Comparison of ENCODE assay signal across 12 cellular contexts in genomic region chr3:185646382-185647133, GRCh38.
DNase-seq lines count a peak whose midpoint lies in the region; ATAC-seq, FAIRE-seq and TF ChIP-seq lines count a peak whose summit lies in the region.
"Had no signal": no experiment of that assay in that cellular context is flagged by ENCODE, and none has a peak within 500 bp of the region (broad histone marks: within the 10 kb centered on the region; RNA-seq: fewer than 3 reads in every experiment).

No MANE protein-coding gene starts in this region.

- no peak for FAIRE-seq in K562 (lab: Jason Lieb, UNC)

- no peaks in the 10 kb centered on the region for H3K9me1 ChIP-seq in K562 (ENCODE audit: control insufficient read depth, insufficient read depth, low read length)

- in situ Hi-C loops in K562 (cut with MboI) = no loop called here

- H3K4me3 ChIP-seq in K562 (no peak overlapping the region), osteoblast (ENCODE audit: insufficient read depth, low read length) (no peak overlapping the region), left ventricle myocardium inferior (no peak overlapping the region)
- H3K4me3 ChIP-seq: uterus had no signal

- H3K27ac ChIP-seq in K562 (ENCODE audit: extremely low read depth, low read depth, low read length) = no peak overlapping the region
- H3K27ac ChIP-seq in osteoblast (ENCODE audit: low read depth, low read length) = no peak overlapping the region
- no peak overlapping the region for H3K27ac ChIP-seq in left ventricle myocardium inferior (replicated peaks)
- H3K27ac ChIP-seq: uterus had no signal

- no peaks in the 10 kb centered on the region for H4K20me1 ChIP-seq in K562 (replicated peaks; ENCODE audit: control insufficient read depth, insufficient read depth, low read length)
- no peaks in the 10 kb centered on the region for H4K20me1 ChIP-seq in osteoblast (ENCODE audit: insufficient read depth, low read length)

- TF ChIP-seq POLR2A in K562 (conservative IDR thresholded peaks at IDR 0.05) = no peak

- peaks cover 8 to 9% of the 10 kb centered on the region in 2 experiments; a peak in 4 of 5 replicates for H3K4me1 ChIP-seq in K562 (replicated peaks in 1 of 2; ENCODE audit: control insufficient read depth in 2 of 2, insufficient read depth in 2 of 2, low read length in 2 of 2)
- peaks cover 5% of the 10 kb centered on the region for H3K4me1 ChIP-seq in osteoblast (ENCODE audit: insufficient read depth, low read length)
- no peaks in the 10 kb centered on the region for H3K4me1 ChIP-seq in left ventricle myocardium inferior
- H3K4me1 ChIP-seq: uterus had no signal

- H3K27me3 ChIP-seq in K562 (ENCODE audit: control insufficient read depth in 2 of 2, insufficient read depth in 2 of 2, low read length in 2 of 2) = no peaks in the 10 kb centered on the region
- no peaks in the 10 kb centered on the region for H3K27me3 ChIP-seq in osteoblast (ENCODE audit: insufficient read depth, low read length)
- no peaks in the 10 kb centered on the region for H3K27me3 ChIP-seq in left ventricle myocardium inferior (ENCODE audit: low read depth)
- H3K27me3 ChIP-seq: uterus had no signal

- H3K79me2 ChIP-seq in K562 (ENCODE audit: control insufficient read depth, insufficient read depth, low read length) (no peaks in the 10 kb centered on the region), osteoblast (ENCODE audit: insufficient read depth, low read length) (no peaks in the 10 kb centered on the region)

- no peak overlapping the region; a peak in 2 of 4 replicates for H3K9ac ChIP-seq in K562 (ENCODE audit: insufficient read depth in 1 of 2, low read depth in 2 of 2, low read length in 2 of 2)

- POLR2A ChIA-PET in K562 (lab: Yijun Ruan, JAX) = interaction anchor here (0.9 kb wide), 1 partner anchor 10 kb away, joined by 4 read pairs; no protein-coding TSS in a partner anchor

- 89% methylated on average over 14 of the region's 14 CpGs for WGBS in K562 (ENCODE audit: insufficient coverage, low coverage, missing lambda C conversion rate)

- DNase-seq in NOMO-1 (lab: John Stamatoyannopoulos, UW; ENCODE audit: unreplicated experiment in 2 of 2) (peak; percentile 42 to 55), NOMO-1 treated with dmso at 0.1 percent for 144 hours (lab: John Stamatoyannopoulos, UW; ENCODE audit: unreplicated experiment) (no peak), K562 (ENCODE audit: extremely low read depth in 1 of 4, low spot score in 3 of 4) (no peak), osteoblast (ENCODE audit: insufficient read length, low spot score, missing footprints) (peak; percentile 36), left ventricle myocardium inferior (no peak)
- DNase-seq in NK-92 treated with Interleukin-12 subunit alpha and Interleukin-12 subunit beta, amount 100 ng/mL, for 24 hours (lab: John Stamatoyannopoulos, UW) = no peak
- DNase-seq: foreskin fibroblast, NCI-H1930, T1000, uterus had no signal

- BruUV-seq in K562 (replicated peaks; lab: Mats Ljungman, UMichigan) = no TSS peak

- no peak overlapping the region for H2AFZ ChIP-seq in K562 (ENCODE audit: low read depth, low read length)
- H2AFZ ChIP-seq in osteoblast (ENCODE audit: low read length) = no peak overlapping the region

- H3K9me3 ChIP-seq in K562 (replicated peaks; ENCODE audit: control insufficient read depth, insufficient read depth, low read depth, low read length) (no peaks in the 10 kb centered on the region), osteoblast (ENCODE audit: low read depth, low read length) (no peaks in the 10 kb centered on the region), left ventricle myocardium inferior (replicated peaks) (no peaks in the 10 kb centered on the region)
- H3K9me3 ChIP-seq: uterus had no signal

- peak; percentile 48 for ATAC-seq in HG03280 (IDR thresholded peaks at IDR 0.05; ENCODE audit: unreplicated experiment)
- ATAC-seq in K562 = no peak
- no peak for ATAC-seq in GM21367 (IDR thresholded peaks at IDR 0.05; ENCODE audit: unreplicated experiment)

- TF ChIP-seq CTCF in K562 (IDR thresholded peaks at IDR 0.05 in 2 of 3, conservative IDR thresholded peaks at IDR 0.05 in 1 of 3; ENCODE audit: insufficient read depth in 2 of 3, low read depth in 1 of 3, low read length in 3 of 3) (no peak), osteoblast (IDR thresholded peaks at IDR 0.05; ENCODE audit: extremely low read depth, low read depth, low read length) (no peak), left ventricle myocardium inferior (IDR thresholded peaks at IDR 0.05; ENCODE audit: borderline replicate concordance) (no peak)

- intact Hi-C loops in K562 (cut with micrococcal nuclease) = no loop called here
- intact Hi-C loops in left ventricle myocardium inferior (cut with micrococcal nuclease) = no loop called here

- no peak overlapping the region for H3K4me2 ChIP-seq in K562 (ENCODE audit: insufficient read depth, low read length)
- H3K4me2 ChIP-seq in osteoblast (ENCODE audit: insufficient read depth, low read length) = no peak overlapping the region

- H3K36me3 ChIP-seq in K562 (ENCODE audit: control insufficient read depth, insufficient read depth, low read length) (peaks cover 53% of the 10 kb centered on the region; the same call in 2 of the 3 replicates), osteoblast (ENCODE audit: insufficient read depth, low read length) (peaks cover 46% of the 10 kb centered on the region), left ventricle myocardium inferior (peaks cover 5% of the 10 kb centered on the region)
- H3K36me3 ChIP-seq: uterus had no signal

- TF ChIP-seq EP300 in K562 (IDR thresholded peaks at IDR 0.05; ENCODE audit: low read length) = no peak

- CTCF ChIA-PET in K562 (lab: Yijun Ruan, JAX; ENCODE audit: low intra/inter-chr PET ratio) = no interaction called here

- TF ChIP-seq RAD21 in K562 (CRISPR knock-in tag; conservative IDR thresholded peaks at IDR 0.05 in 1 of 2, IDR thresholded peaks at IDR 0.05 in 1 of 2) = no peak

TF ChIP-seq in K562, 482 proteins besides CTCF, POLR2A, EP300 and RAD21:
- TF ChIP-seq SPI1 (IDR thresholded peaks at IDR 0.05; ENCODE audit: borderline replicate concordance, low read depth, low read length) = peak; percentile 67
- TF ChIP-seq USF1 (CRISPR knock-in tag; IDR thresholded peaks at IDR 0.05) = peak; percentile 53
- TF ChIP-seq, protein P1, sequence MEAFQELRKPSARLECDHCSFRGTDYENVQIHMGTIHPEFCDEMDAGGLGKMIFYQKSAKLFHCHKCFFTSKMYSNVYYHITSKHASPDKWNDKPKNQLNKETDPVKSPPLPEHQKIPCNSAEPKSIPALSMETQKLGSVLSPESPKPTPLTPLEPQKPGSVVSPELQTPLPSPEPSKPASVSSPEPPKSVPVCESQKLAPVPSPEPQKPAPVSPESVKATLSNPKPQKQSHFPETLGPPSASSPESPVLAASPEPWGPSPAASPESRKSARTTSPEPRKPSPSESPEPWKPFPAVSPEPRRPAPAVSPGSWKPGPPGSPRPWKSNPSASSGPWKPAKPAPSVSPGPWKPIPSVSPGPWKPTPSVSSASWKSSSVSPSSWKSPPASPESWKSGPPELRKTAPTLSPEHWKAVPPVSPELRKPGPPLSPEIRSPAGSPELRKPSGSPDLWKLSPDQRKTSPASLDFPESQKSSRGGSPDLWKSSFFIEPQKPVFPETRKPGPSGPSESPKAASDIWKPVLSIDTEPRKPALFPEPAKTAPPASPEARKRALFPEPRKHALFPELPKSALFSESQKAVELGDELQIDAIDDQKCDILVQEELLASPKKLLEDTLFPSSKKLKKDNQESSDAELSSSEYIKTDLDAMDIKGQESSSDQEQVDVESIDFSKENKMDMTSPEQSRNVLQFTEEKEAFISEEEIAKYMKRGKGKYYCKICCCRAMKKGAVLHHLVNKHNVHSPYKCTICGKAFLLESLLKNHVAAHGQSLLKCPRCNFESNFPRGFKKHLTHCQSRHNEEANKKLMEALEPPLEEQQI (IDR thresholded peaks at IDR 0.05) = no peak
- TF ChIP-seq POLR3A (IDR thresholded peaks at IDR 0.05; ENCODE audit: borderline replicate concordance, extremely low read depth, insufficient read depth, insufficient read length) = no peak
- no peak for TF ChIP-seq CBFB (CRISPR knock-in tag; IDR thresholded peaks at IDR 0.05)
- TF ChIP-seq FOSL1 (tag; conservative IDR thresholded peaks at IDR 0.05) = no peak
- TF ChIP-seq, protein P2, sequence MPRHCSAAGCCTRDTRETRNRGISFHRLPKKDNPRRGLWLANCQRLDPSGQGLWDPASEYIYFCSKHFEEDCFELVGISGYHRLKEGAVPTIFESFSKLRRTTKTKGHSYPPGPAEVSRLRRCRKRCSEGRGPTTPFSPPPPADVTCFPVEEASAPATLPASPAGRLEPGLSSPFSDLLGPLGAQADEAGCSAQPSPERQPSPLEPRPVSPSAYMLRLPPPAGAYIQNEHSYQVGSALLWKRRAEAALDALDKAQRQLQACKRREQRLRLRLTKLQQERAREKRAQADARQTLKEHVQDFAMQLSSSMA (CRISPR knock-in tag; IDR thresholded peaks at IDR 0.05) = no peak

Comparison
In these comparisons a context has a peak if more than half of its experiments do, and no peak if none do; other contexts are left out.
1. DNase-seq: peak in NOMO-1 (2 of 2) and osteoblast (single experiment); none in NOMO-1 treated with dmso at 0.1 percent for 144 hours (single experiment), K562 (0 of 4), NK-92 treated with Interleukin-12 subunit alpha and Interleukin-12 subunit beta, amount 100 ng/mL, for 24 hours (single experiment) and left ventricle myocardium inferior (single experiment).